Comparison of ENCODE assay signal across 18 cellular contexts in genomic region chr11:118318112-118319030, GRCh38. TPM values are rescaled to one million over a fixed set of nuclear protein-coding genes. Genes with fewer than 3 reads are reported as not detected.
DNase-seq lines count a peak whose midpoint lies in the region; ATAC-seq and TF ChIP-seq lines count a peak whose summit lies in the region.
"Had no signal": no experiment of that assay in that cellular context is flagged by ENCODE, and none has a peak within 500 bp of the region (broad histone marks: within the 10 kb centered on the region; RNA-seq: fewer than 3 reads in every experiment).

No MANE protein-coding gene starts in this region.

- H3K36me3 Mint-ChIP-seq in Caco-2 (ENCODE audit: insufficient read depth, unreplicated experiment), result peaks cover 27% of the 10 kb centered on the region

- 90% methylated on average over 15 of the region's 15 CpGs for WGBS in hepatocyte (ENCODE audit: low lambda C conversion rate, missing lambda C conversion rate)

- no peaks in the 10 kb centered on the region for H4K20me1 ChIP-seq in hepatocyte (ENCODE audit: insufficient read depth, poor library complexity, severe bottlenecking)

- no peak overlapping the region for H2AFZ ChIP-seq in hepatocyte

- H3K27me3 Mint-ChIP-seq in Caco-2 (ENCODE audit: insufficient read depth, unreplicated experiment), result no peaks in the 10 kb centered on the region
- H3K27me3 Mint-ChIP-seq: naive B cell had no signal

- H3K27ac ChIP-seq in hepatocyte (peak overlapping the region; percentile 73), left ventricle myocardium inferior (replicated peaks) (no peak overlapping the region)
- H3K27ac ChIP-seq: 22Rv1 had no signal

- H3K9me2 ChIP-seq in hepatocyte (replicated peaks; ENCODE audit: insufficient read depth), result no peaks in the 10 kb centered on the region

- H3K27me3 ChIP-seq in Caco-2 (replicated peaks; ENCODE audit: control insufficient read depth, insufficient read depth, low read length) (no peaks in the 10 kb centered on the region), hepatocyte (no peaks in the 10 kb centered on the region), left ventricle myocardium inferior (ENCODE audit: low read depth) (peaks cover 19% of the 10 kb centered on the region)

- no peaks in the 10 kb centered on the region for H3K79me2 ChIP-seq in hepatocyte

- H3K36me3 ChIP-seq in Caco-2 (ENCODE audit: control insufficient read depth, insufficient read depth, low read length) (no peaks in the 10 kb centered on the region), hepatocyte (replicated peaks; ENCODE audit: insufficient read depth, low read depth) (no peaks in the 10 kb centered on the region), left ventricle myocardium inferior (no peaks in the 10 kb centered on the region)

- H3K4me3 ChIP-seq in Caco-2 (ENCODE audit: low read depth, low read length) (no peak overlapping the region), hepatocyte (no peak overlapping the region), left ventricle myocardium inferior (no peak overlapping the region)

- ATAC-seq in GM19397 (IDR thresholded peaks at IDR 0.05; ENCODE audit: unreplicated experiment), result no peak
- no peak for ATAC-seq in omental fat pad (ENCODE audit: low FRiP score)
- ATAC-seq: left colon had no signal

- no peak overlapping the region for H3K4me3 Mint-ChIP-seq in Caco-2 (ENCODE audit: unreplicated experiment)

- H3K9me3 ChIP-seq in Caco-2, result no peaks in the 10 kb centered on the region
- H3K9me3 ChIP-seq in hepatocyte (ENCODE audit: low read depth), result no peaks in the 10 kb centered on the region
- H3K9me3 ChIP-seq in left ventricle myocardium inferior (replicated peaks), result no peaks in the 10 kb centered on the region

- H3K4me1 ChIP-seq in Caco-2, result peaks cover 85% of the 10 kb centered on the region
- H3K4me1 ChIP-seq in hepatocyte (ENCODE audit: insufficient read depth), result peaks cover 44% of the 10 kb centered on the region
- H3K4me1 ChIP-seq in left ventricle myocardium inferior, result peaks cover 23% of the 10 kb centered on the region

- peaks cover 16% of the 10 kb centered on the region for H3K9me3 Mint-ChIP-seq in Caco-2 (ENCODE audit: unreplicated experiment)

- intact Hi-C loops in Caco-2 (cut with micrococcal nuclease; ENCODE audit: unreplicated experiment), result loop anchor here (1.0 kb wide), 1 partner anchor 116 kb away; no protein-coding TSS in a partner anchor
- intact Hi-C loops in left ventricle myocardium inferior (cut with micrococcal nuclease), result no loop called here

- BruUV-seq in Caco-2 (replicated peaks; lab: Mats Ljungman, UMichigan), result no TSS peak

- H3K4me2 ChIP-seq in hepatocyte, result no peak overlapping the region

- DNase-seq in DMS79 (lab: John Stamatoyannopoulos, UW) (peak; percentile 2), DMS79 treated with DMSO at 0.1 percent for 48 hours (lab: John Stamatoyannopoulos, UW) (no peak), Caco-2 (peak in 1 of 2 experiments; percentile 13), SKM-1 (lab: John Stamatoyannopoulos, UW; ENCODE audit: unreplicated experiment) (peak; percentile 25), hepatocyte (ENCODE audit: low spot score) (no peak), left ventricle myocardium inferior (no peak), omental fat pad (ENCODE audit: low spot score) (no peak)
- DNase-seq: activated T-cell treated with anti-CD3 and anti-CD28 coated beads, Interleukin-2, amount 50 U/mL, for 48 hours; hypothalamus; left colon; MM.1S; naive B cell; NCI-H226; right cardiac atrium; stimulated activated CD4-positive, alpha-beta T cell treated with anti-CD3 and anti-CD28 coated beads, Interleukin-4, amount 100 ng/mL, for 1 hour had no signal

- TF ChIP-seq CTCF in Caco-2 (IDR thresholded peaks at IDR 0.05; ENCODE audit: insufficient read depth in 1 of 2, low read depth in 1 of 2, low read length in 1 of 2, severe bottlenecking in 1 of 2, unreplicated experiment in 1 of 2), result no peak
- TF ChIP-seq CTCF in hepatocyte (IDR thresholded peaks at IDR 0.05; ENCODE audit: poor library complexity), result no peak
- TF ChIP-seq CTCF in left ventricle myocardium inferior (IDR thresholded peaks at IDR 0.05; ENCODE audit: borderline replicate concordance), result no peak
- no peak for TF ChIP-seq CTCF in omental fat pad (IDR thresholded peaks at IDR 0.05)

- H3K27ac Mint-ChIP-seq in Caco-2 (ENCODE audit: unreplicated experiment), result peak overlapping the region; percentile 33

- POLR2A ChIA-PET in Caco-2 (lab: Charles Lee), result interaction anchor here (0.6 kb wide), 2 partner anchors 54 to 179 kb away, joined by 3 to 4 read pairs; no protein-coding TSS in a partner anchor

- peaks cover 71% of the 10 kb centered on the region for H3K4me1 Mint-ChIP-seq in Caco-2 (ENCODE audit: low read depth, unreplicated experiment)

- CTCF ChIA-PET in Caco-2 (lab: Charles Lee), result interaction anchor here (0.7 to 1.0 kb wide), 6 partner anchors 22 to 708 kb away, joined by 3 to 5 read pairs (median 4); no protein-coding TSS in a partner anchor

RNA-seq across cellular contexts. Expression of gene CD3E, which starts 13.8 kb away (rescaled TPM):
- total RNA-seq in Caco-2 (2022), result 0.39 TPM in 1 of 2 replicates, not detected in the other
- total RNA-seq in hepatocyte, result not detected in 2 replicates
- not detected in 2 replicates for polyA plus RNA-seq in hepatocyte
- 0.60 TPM for total RNA-seq in left ventricle myocardium inferior
- total RNA-seq in omental fat pad, result 1 to 10 TPM; 2.8 to 4.1 (median 3.0) TPM
- total RNA-seq: dermis microvascular lymphatic vessel endothelial cell had no signal

RNA-seq across cellular contexts. Expression of gene CD3D, which starts 24.1 kb away (rescaled TPM):
- not detected in 2 replicates for total RNA-seq in Caco-2 (2022)
- total RNA-seq in hepatocyte, result 0.92 and 2.3 TPM in 2 replicates
- polyA plus RNA-seq in hepatocyte, result 1.8 and 3.6 TPM in 2 replicates
- total RNA-seq in left ventricle myocardium inferior, result not detected
- total RNA-seq in omental fat pad, result 1 to 10 TPM; 1.7 to 3.4 (median 2.6) TPM
- total RNA-seq: dermis microvascular lymphatic vessel endothelial cell had no signal

RNA-seq across cellular contexts. Expression of gene CD3G, which starts 25.8 kb away (rescaled TPM):
- 0.16 and 0.32 TPM in 2 replicates for total RNA-seq in Caco-2 (2022)
- 0.50 and 1.1 TPM in 2 replicates for total RNA-seq in hepatocyte
- 0.11 and 0.60 TPM in 2 replicates for polyA plus RNA-seq in hepatocyte
- total RNA-seq in left ventricle myocardium inferior, result 0.16 TPM
- 1 to 10 TPM; 1.0 to 2.1 (median 1.6) TPM for total RNA-seq in omental fat pad
- total RNA-seq: dermis microvascular lymphatic vessel endothelial cell had no signal

RNA-seq across cellular contexts. Expression of gene UBE4A, which starts 41.0 kb away (rescaled TPM):
- 103 and 106 TPM in 2 replicates for total RNA-seq in Caco-2 (2022)
- 57.5 and 61.5 TPM in 2 replicates for total RNA-seq in hepatocyte
- 19.7 and 22.4 TPM in 2 replicates for polyA plus RNA-seq in hepatocyte
- total RNA-seq in left ventricle myocardium inferior, result 32.6 TPM
- 10 to 100 TPM; 39.3 to 45.9 (median 42.3) TPM for total RNA-seq in omental fat pad

RNA-seq across cellular contexts. Expression of gene MPZL2, which starts 54.3 kb away (rescaled TPM):
- total RNA-seq in Caco-2 (2022) (69.9 and 80.2 TPM in 2 replicates), hepatocyte (47.2 and 52.3 TPM in 2 replicates), left ventricle myocardium inferior (13.4 TPM), omental fat pad (10 to 100 TPM in 3 of 4 donors, 1 to 10 TPM in 1; 6.8 to 56.6 (median 33.6) TPM)
- 38.4 and 48.0 TPM in 2 replicates for polyA plus RNA-seq in hepatocyte

Comparison
In these comparisons a context has a peak if more than half of its experiments do, and no peak if none do; other contexts are left out.
1. DNase-seq: peak in DMS79 (single experiment) and SKM-1 (single experiment); none in DMS79 treated with DMSO at 0.1 percent for 48 hours (single experiment), hepatocyte (single experiment), left ventricle myocardium inferior (single experiment) and omental fat pad (single experiment).